ENCODE assay signal across 1 cellular context in the genomic region with DNA sequence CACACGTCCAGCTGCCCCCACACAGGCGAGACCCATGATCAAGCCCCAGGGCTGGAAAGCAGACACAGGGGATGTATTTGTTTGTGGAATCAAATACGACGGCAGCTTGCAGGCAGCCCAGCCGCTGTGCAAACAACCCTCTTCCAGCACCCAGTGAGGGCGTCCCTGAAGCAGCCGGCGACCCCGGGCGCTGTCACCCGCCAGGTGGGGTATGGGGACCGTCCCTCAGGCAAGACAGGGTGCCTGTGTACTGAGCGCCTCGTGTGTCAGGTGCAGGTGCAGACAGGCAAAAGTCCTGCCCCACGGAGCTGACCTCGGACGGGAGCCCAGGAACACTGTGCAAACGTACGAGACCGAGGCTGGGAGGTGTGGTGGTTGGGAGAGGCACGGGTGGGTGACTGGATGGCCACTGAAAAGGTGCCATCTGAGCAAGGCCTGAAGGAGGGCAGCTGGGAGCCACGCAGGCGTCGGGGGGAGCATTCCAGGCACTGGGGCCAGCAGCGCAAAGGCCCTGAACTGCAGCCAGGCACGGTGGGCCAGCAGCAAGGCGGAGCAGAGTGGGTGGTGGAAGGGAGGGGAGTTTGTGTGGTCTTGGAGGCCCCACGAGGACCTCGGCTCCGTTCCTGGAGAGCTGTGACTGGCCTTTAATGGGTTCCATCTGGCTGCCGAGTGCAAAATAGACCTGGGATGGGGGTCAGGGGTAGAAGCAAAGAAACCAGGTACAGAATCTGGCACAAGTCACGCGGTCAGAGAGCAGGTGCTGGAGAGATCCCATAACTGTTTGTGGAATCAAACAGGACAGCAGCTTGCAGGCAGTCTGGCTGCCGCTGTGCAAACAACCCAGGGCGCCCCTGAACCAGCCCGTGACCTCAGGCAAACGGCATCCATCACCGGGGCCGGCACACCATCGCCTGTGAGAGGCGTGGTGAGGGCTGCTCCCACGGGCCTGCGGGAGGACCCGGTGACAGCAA.
A peak's percentile ranks its signal among the peaks of the same experiment; 100 is the strongest.
TF ChIP-seq lines count a peak whose summit lies in the region.

No MANE protein-coding gene starts in this region.

TF ChIP-seq in HepG2, 621 proteins besides CTCF, POLR2A, EP300 and RAD21 (continued from another document and continues in another):
- TF ChIP-seq, protein P1, sequence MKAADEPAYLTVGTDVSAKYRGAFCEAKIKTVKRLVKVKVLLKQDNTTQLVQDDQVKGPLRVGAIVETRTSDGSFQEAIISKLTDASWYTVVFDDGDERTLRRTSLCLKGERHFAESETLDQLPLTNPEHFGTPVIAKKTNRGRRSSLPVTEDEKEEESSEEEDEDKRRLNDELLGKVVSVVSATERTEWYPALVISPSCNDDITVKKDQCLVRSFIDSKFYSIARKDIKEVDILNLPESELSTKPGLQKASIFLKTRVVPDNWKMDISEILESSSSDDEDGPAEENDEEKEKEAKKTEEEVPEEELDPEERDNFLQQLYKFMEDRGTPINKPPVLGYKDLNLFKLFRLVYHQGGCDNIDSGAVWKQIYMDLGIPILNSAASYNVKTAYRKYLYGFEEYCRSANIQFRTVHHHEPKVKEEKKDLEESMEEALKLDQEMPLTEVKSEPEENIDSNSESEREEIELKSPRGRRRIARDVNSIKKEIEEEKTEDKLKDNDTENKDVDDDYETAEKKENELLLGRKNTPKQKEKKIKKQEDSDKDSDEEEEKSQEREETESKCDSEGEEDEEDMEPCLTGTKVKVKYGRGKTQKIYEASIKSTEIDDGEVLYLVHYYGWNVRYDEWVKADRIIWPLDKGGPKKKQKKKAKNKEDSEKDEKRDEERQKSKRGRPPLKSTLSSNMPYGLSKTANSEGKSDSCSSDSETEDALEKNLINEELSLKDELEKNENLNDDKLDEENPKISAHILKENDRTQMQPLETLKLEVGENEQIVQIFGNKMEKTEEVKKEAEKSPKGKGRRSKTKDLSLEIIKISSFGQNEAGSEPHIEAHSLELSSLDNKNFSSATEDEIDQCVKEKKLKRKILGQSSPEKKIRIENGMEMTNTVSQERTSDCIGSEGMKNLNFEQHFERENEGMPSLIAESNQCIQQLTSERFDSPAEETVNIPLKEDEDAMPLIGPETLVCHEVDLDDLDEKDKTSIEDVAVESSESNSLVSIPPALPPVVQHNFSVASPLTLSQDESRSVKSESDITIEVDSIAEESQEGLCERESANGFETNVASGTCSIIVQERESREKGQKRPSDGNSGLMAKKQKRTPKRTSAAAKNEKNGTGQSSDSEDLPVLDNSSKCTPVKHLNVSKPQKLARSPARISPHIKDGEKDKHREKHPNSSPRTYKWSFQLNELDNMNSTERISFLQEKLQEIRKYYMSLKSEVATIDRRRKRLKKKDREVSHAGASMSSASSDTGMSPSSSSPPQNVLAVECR (CRISPR knock-in tag; IDR thresholded peaks at IDR 0.05; ENCODE audit: borderline replicate concordance): peak; percentile 17; the same call in 1 of the 2 replicates
- TF ChIP-seq, protein P2, sequence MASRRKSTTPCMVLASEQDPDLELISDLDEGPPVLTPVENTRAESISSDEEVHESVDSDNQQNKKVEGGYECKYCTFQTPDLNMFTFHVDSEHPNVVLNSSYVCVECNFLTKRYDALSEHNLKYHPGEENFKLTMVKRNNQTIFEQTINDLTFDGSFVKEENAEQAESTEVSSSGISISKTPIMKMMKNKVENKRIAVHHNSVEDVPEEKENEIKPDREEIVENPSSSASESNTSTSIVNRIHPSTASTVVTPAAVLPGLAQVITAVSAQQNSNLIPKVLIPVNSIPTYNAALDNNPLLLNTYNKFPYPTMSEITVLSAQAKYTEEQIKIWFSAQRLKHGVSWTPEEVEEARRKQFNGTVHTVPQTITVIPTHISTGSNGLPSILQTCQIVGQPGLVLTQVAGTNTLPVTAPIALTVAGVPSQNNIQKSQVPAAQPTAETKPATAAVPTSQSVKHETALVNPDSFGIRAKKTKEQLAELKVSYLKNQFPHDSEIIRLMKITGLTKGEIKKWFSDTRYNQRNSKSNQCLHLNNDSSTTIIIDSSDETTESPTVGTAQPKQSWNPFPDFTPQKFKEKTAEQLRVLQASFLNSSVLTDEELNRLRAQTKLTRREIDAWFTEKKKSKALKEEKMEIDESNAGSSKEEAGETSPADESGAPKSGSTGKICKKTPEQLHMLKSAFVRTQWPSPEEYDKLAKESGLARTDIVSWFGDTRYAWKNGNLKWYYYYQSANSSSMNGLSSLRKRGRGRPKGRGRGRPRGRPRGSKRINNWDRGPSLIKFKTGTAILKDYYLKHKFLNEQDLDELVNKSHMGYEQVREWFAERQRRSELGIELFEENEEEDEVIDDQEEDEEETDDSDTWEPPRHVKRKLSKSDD (CRISPR knock-in tag; IDR thresholded peaks at IDR 0.05; ENCODE audit: low read depth): no peak
- TF ChIP-seq, protein P3, sequence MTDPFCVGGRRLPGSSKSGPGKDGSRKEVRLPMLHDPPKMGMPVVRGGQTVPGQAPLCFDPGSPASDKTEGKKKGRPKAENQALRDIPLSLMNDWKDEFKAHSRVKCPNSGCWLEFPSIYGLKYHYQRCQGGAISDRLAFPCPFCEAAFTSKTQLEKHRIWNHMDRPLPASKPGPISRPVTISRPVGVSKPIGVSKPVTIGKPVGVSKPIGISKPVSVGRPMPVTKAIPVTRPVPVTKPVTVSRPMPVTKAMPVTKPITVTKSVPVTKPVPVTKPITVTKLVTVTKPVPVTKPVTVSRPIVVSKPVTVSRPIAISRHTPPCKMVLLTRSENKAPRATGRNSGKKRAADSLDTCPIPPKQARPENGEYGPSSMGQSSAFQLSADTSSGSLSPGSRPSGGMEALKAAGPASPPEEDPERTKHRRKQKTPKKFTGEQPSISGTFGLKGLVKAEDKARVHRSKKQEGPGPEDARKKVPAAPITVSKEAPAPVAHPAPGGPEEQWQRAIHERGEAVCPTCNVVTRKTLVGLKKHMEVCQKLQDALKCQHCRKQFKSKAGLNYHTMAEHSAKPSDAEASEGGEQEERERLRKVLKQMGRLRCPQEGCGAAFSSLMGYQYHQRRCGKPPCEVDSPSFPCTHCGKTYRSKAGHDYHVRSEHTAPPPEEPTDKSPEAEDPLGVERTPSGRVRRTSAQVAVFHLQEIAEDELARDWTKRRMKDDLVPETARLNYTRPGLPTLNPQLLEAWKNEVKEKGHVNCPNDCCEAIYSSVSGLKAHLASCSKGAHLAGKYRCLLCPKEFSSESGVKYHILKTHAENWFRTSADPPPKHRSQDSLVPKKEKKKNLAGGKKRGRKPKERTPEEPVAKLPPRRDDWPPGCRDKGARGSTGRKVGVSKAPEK (CRISPR knock-in tag; IDR thresholded peaks at IDR 0.05; ENCODE audit: borderline replicate concordance): 0 out of 2 replicates have a peak, but pooled peaks have one; percentile 55
- TF ChIP-seq NFE2 (CRISPR knock-in tag; IDR thresholded peaks at IDR 0.05) (no peak), ZNF746 (CRISPR knock-in tag; IDR thresholded peaks at IDR 0.05) (0 out of 2 replicates have a peak, but pooled peaks have one; percentile 30), STAG1 (CRISPR knock-in tag; IDR thresholded peaks at IDR 0.05) (peak; percentile 41), TOPORS (CRISPR knock-in tag; IDR thresholded peaks at IDR 0.05) (no peak), ZNF598 (CRISPR knock-in tag; IDR thresholded peaks at IDR 0.05; ENCODE audit: borderline replicate concordance) (peak; percentile 84; the same call in 1 of the 2 replicates), RARA (CRISPR knock-in tag; IDR thresholded peaks at IDR 0.05) (peak; percentile 85), GATAD2A (CRISPR knock-in tag; IDR thresholded peaks at IDR 0.05) (0 out of 2 replicates have a peak, but pooled peaks have one; percentile 21), ZNF451 (CRISPR knock-in tag; IDR thresholded peaks at IDR 0.05) (peak; percentile 65; the same call in 1 of the 2 replicates), HNRNPLL (IDR thresholded peaks at IDR 0.05; ENCODE audit: low read depth, low read length, poor library complexity, severe bottlenecking) (peak; percentile 30), TAF15 (IDR thresholded peaks at IDR 0.05; ENCODE audit: low read depth, low read length, poor library complexity, severe bottlenecking) (no peak), SRY (CRISPR knock-in tag; IDR thresholded peaks at IDR 0.05) (0 out of 2 replicates have a peak, but pooled peaks have one; percentile 57), ZNF570 (CRISPR knock-in tag; IDR thresholded peaks at IDR 0.05; ENCODE audit: borderline replicate concordance) (no peak), KMT2A (CRISPR knock-in tag; IDR thresholded peaks at IDR 0.05) (0 out of 2 replicates have a peak, but pooled peaks have one; percentile 23), HHEX (CRISPR knock-in tag; IDR thresholded peaks at IDR 0.05) (no peak), ZNF768 (CRISPR knock-in tag; IDR thresholded peaks at IDR 0.05) (peak; percentile 39; the same call in 1 of the 2 replicates), PTBP1 (IDR thresholded peaks at IDR 0.05; ENCODE audit: low read depth, low read length, poor library complexity, severe bottlenecking) (peak; percentile 36), ZFP1 (CRISPR knock-in tag; IDR thresholded peaks at IDR 0.05) (no peak), KAT2B (IDR thresholded peaks at IDR 0.05; ENCODE audit: borderline replicate concordance, low read depth, low read length) (no peak), ZFX (CRISPR knock-in tag; IDR thresholded peaks at IDR 0.05; ENCODE audit: low read depth) (no peak), ZNF501 (CRISPR knock-in tag; IDR thresholded peaks at IDR 0.05) (peak; percentile 30; the same call in 1 of the 2 replicates), DR1 (CRISPR knock-in tag; IDR thresholded peaks at IDR 0.05) (no peak), ONECUT2 (CRISPR knock-in tag; IDR thresholded peaks at IDR 0.05) (no peak), GZF1 (CRISPR knock-in tag; IDR thresholded peaks at IDR 0.05) (no peak), NCOA1 (CRISPR knock-in tag; IDR thresholded peaks at IDR 0.05) (peak; percentile 57; the same call in 1 of the 2 replicates), FOXA1 (IDR thresholded peaks at IDR 0.05) (no peak), FOXA1 (CRISPR knock-in tag; IDR thresholded peaks at IDR 0.05) (peak; percentile 88), NRL (CRISPR knock-in tag; IDR thresholded peaks at IDR 0.05; ENCODE audit: borderline replicate concordance) (peak; percentile 78; the same call in 1 of the 2 replicates), ZNF30 (CRISPR knock-in tag; IDR thresholded peaks at IDR 0.05) (no peak), U2AF1 (optimal IDR thresholded peaks at IDR 0.05; ENCODE audit: low read depth, low read length) (no peak)
- TF ChIP-seq, protein P4, sequence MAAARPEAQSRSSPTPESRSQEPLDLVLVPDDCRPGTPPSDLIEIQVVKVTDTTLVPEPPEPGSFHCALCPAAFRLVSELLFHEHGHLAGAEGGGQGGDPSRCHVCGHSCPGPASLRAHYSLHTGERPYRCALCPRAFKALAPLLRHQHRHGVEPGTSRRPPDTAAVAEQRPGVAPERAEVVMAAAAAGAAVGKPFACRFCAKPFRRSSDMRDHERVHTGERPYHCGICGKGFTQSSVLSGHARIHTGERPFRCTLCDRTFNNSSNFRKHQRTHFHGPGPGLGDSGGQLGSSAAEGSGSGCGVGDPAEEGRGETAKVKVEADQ (CRISPR knock-in tag; IDR thresholded peaks at IDR 0.05; ENCODE audit: borderline replicate concordance): 0 out of 2 replicates have a peak, but pooled peaks have one; percentile 67
- TF ChIP-seq, protein P5, sequence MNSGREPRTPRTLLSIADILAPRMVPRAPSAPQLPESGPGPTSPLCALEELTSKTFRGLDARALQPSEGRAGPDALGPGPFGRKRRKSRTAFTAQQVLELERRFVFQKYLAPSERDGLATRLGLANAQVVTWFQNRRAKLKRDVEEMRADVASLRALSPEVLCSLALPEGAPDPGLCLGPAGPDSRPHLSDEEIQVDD (CRISPR knock-in tag; IDR thresholded peaks at IDR 0.05; ENCODE audit: borderline replicate concordance): no peak
- TF ChIP-seq, protein P6, sequence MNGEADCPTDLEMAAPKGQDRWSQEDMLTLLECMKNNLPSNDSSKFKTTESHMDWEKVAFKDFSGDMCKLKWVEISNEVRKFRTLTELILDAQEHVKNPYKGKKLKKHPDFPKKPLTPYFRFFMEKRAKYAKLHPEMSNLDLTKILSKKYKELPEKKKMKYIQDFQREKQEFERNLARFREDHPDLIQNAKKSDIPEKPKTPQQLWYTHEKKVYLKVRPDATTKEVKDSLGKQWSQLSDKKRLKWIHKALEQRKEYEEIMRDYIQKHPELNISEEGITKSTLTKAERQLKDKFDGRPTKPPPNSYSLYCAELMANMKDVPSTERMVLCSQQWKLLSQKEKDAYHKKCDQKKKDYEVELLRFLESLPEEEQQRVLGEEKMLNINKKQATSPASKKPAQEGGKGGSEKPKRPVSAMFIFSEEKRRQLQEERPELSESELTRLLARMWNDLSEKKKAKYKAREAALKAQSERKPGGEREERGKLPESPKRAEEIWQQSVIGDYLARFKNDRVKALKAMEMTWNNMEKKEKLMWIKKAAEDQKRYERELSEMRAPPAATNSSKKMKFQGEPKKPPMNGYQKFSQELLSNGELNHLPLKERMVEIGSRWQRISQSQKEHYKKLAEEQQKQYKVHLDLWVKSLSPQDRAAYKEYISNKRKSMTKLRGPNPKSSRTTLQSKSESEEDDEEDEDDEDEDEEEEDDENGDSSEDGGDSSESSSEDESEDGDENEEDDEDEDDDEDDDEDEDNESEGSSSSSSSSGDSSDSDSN (CRISPR knock-in tag; IDR thresholded peaks at IDR 0.05): peak; percentile 72
- TF ChIP-seq, protein P7, sequence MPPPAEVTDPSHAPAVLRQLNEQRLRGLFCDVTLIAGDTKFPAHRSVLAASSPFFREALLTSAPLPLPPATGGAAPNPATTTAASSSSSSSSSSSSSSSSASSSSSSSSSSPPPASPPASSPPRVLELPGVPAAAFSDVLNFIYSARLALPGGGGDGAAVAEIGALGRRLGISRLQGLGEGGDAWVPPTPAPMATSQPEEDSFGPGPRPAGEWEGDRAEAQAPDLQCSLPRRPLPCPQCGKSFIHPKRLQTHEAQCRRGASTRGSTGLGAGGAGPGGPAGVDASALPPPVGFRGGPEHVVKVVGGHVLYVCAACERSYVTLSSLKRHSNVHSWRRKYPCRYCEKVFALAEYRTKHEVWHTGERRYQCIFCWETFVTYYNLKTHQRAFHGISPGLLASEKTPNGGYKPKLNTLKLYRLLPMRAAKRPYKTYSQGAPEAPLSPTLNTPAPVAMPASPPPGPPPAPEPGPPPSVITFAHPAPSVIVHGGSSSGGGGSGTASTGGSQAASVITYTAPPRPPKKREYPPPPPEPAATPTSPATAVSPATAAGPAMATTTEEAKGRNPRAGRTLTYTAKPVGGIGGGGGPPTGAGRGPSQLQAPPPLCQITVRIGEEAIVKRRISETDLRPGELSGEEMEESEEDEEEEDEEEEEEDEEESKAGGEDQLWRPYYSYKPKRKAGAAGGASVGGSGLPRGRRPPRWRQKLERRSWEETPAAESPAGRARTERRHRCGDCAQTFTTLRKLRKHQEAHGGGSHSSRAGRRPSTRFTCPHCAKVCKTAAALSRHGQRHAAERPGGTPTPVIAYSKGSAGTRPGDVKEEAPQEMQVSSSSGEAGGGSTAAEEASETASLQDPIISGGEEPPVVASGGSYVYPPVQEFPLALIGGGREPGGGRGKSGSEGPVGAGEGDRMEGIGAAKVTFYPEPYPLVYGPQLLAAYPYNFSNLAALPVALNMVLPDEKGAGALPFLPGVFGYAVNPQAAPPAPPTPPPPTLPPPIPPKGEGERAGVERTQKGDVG (CRISPR knock-in tag; IDR thresholded peaks at IDR 0.05; ENCODE audit: borderline replicate concordance): peak; percentile 72; the same call in 1 of the 2 replicates
